Comparison of ENCODE assay signal across 7 cellular contexts in genomic region chr4:62533573-62533972, GRCh38.
"Had no signal": no experiment of that assay in that cellular context is flagged by ENCODE, and none has a peak within 500 bp of the region (broad histone marks: within the 10 kb centered on the region; RNA-seq: fewer than 3 reads in every experiment).

No MANE protein-coding gene starts in this region.

- DNase-seq: GDM1, GF-D8 had no signal

- ATAC-seq: GM12878 had no signal

- FAIRE-seq: GM12878, GM12891, GM12892, GM18507, GM19239 had no signal

- H3K4me3 ChIP-seq: GM12878 had no signal
